28 cellular contexts compared by ENCODE assay signal in the genomic region with DNA sequence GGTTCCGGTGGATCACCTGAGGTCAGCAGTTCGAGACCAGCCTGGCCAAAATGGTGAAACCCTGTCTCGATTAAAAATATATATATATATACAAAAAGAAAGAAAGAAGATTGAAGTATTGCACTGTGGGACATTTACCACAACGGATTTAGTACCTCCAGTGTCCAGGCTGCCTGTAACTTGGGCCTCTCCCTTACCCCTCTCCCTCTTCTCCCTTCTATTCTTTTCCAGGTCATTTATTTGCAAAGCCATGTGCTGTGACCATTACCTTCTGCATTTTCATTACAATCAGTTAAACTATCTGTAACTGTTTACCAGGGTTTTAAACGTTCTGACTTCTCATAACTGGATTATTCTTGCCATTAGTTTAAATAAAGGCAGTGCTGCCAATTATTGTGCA.
"Had no signal": no experiment of that assay in that cellular context is flagged by ENCODE, and none has a peak within 500 bp of the region (broad histone marks: within the 10 kb centered on the region; RNA-seq: fewer than 3 reads in every experiment).

No MANE protein-coding gene starts in this region.

- ATAC-seq: activated T-helper 17 cell treated with anti-CD3 and anti-CD28 coated beads, Interleukin-2, amount 50 U/mL, for 72 hours; foreskin keratinocyte; gastrocnemius medialis; heart left ventricle had no signal

- H3K4me3 ChIP-seq: coronary artery, dorsolateral prefrontal cortex, esophagus muscularis mucosa, gastrocnemius medialis, heart left ventricle had no signal

- H3K27ac ChIP-seq: brain microvascular endothelial cell, coronary artery, dorsolateral prefrontal cortex, esophagus muscularis mucosa, foreskin keratinocyte, gastrocnemius medialis, heart left ventricle had no signal

- H3K36me3 ChIP-seq: brain microvascular endothelial cell, esophagus muscularis mucosa, gastrocnemius medialis, heart left ventricle had no signal

- H3K4me1 ChIP-seq: esophagus muscularis mucosa, foreskin keratinocyte, gastrocnemius medialis, heart left ventricle had no signal

- FAIRE-seq: astrocyte, bronchial epithelial cell had no signal

- H3K9me3 ChIP-seq: esophagus muscularis mucosa, gastrocnemius medialis, heart left ventricle had no signal

- H3K27me3 ChIP-seq: brain microvascular endothelial cell, dorsolateral prefrontal cortex, esophagus muscularis mucosa, foreskin keratinocyte, gastrocnemius medialis, heart left ventricle had no signal

- DNase-seq: activated CD4-positive, alpha-beta memory T cell treated with anti-CD3 and anti-CD28 coated beads, Interleukin-2, amount 10 ng/mL, durations not matched to agents 7 days and 5 days; activated CD4-positive, alpha-beta T cell treated with anti-CD3 and anti-CD28 coated beads for 1 hour; activated CD4-positive, alpha-beta T cell treated with anti-CD3 and anti-CD28 coated beads for 4 hours; activated CD4-positive, alpha-beta T cell treated with anti-CD3 and anti-CD28 coated beads, Interleukin-2, amount 10 ng/mL, durations not matched to agents 7 days and 5 days; activated CD4-positive, alpha-beta T cell treated with anti-CD3 and anti-CD28 coated beads, Interleukin-2, amount 50 U/mL, for 4 hours; activated CD8-positive, alpha-beta memory T cell treated with anti-CD3 and anti-CD28 coated beads, Interleukin-2, amount 50 U/mL, for 48 hours; activated effector memory CD4-positive, alpha-beta T cell treated with Interleukin-2 at 50 U/mL for 16 hours; activated gamma-delta T cell treated with Interleukin-2 at 50 U/mL for 16 hours; activated naive CD4-positive, alpha-beta T cell treated with anti-CD3 and anti-CD28 coated beads, Interleukin-2, amount 50 U/mL, for 16 hours; activated naive CD4-positive, alpha-beta T cell treated with Interleukin-2 at 50 U/mL for 16 hours; activated T-cell treated with anti-CD3 and anti-CD28 coated beads for 4 hours; activated T-cell treated with anti-CD3 and anti-CD28 coated beads, Interleukin-2, amount 50 U/mL, for 24 hours; amniotic stem cell; anterior cingulate cortex; brain microvascular endothelial cell; dorsolateral prefrontal cortex; effector memory CD4-positive, alpha-beta T cell; erythroblast; foreskin keratinocyte; gastrocnemius medialis; glutamatergic neuron; heart left ventricle; T-helper 2 cell had no signal
